In genomic region chr2:218282173-218282991, GRCh38 we compare ENCODE assay signal across 8 cellular contexts. TPM values are rescaled to one million over a fixed set of nuclear protein-coding genes. Genes with fewer than 3 reads are reported as not detected.
DNase-seq lines count a peak whose midpoint lies in the region; ATAC-seq and TF ChIP-seq lines count a peak whose summit lies in the region.

No MANE protein-coding gene starts in this region.

- peak overlapping the region; percentile 74 for H3K9ac ChIP-seq in muscle layer of colon (ENCODE audit: low read length)

- peaks cover 43% of the 10 kb centered on the region for H3K36me3 ChIP-seq in muscle layer of colon (ENCODE audit: insufficient read depth, low read length)
- H3K36me3 ChIP-seq in aorta (ENCODE audit: control insufficient read depth in 1 of 2, insufficient read depth in 2 of 2, low read length in 1 of 2) = peaks cover 0 to 21% of the 10 kb centered on the region in 2 donors

- H3K4me3 ChIP-seq in coronary artery = peak overlapping the region; percentile 26
- H3K4me3 ChIP-seq in muscle layer of colon (ENCODE audit: low read depth in 1 of 2, low read length in 2 of 2) = peak overlapping the region in 1 of 2 donors; percentile 25
- H3K4me3 ChIP-seq in aorta (ENCODE audit: low read length in 2 of 2) = no peak overlapping the region

- 6% methylated on average over 16 to 17 of the region's 17 CpGs for WGBS in aorta, 2 donors

- H3K27ac Mint-ChIP-seq in activated naive CD4-positive, alpha-beta T cell treated with anti-CD3 and anti-CD28 coated beads, Interleukin-2, amount 50 U/mL, for 72 hours = peak overlapping the region; percentile 47 to 90

- no peaks in the 10 kb centered on the region for H3K9me3 Mint-ChIP-seq in activated naive CD4-positive, alpha-beta T cell treated with anti-CD3 and anti-CD28 coated beads, Interleukin-2, amount 50 U/mL, for 72 hours

- no peak for TF ChIP-seq CTCF in coronary artery (IDR thresholded peaks at IDR 0.05)

- H3K36me3 Mint-ChIP-seq in activated naive CD4-positive, alpha-beta T cell treated with anti-CD3 and anti-CD28 coated beads, Interleukin-2, amount 50 U/mL, for 72 hours = no peaks in the 10 kb centered on the region

- no peak for DNase-seq in activated naive CD4-positive, alpha-beta T cell treated with anti-CD3 and anti-CD28 coated beads, Interleukin-2, amount 50 U/mL, for 72 hours (ENCODE audit: low spot score in 2 of 2)
- no peak for DNase-seq in activated naive CD4-positive, alpha-beta T cell (lab: John Stamatoyannopoulos, UW)
- DNase-seq in coronary artery (ENCODE audit: low spot score) (peak; percentile 83), aorta (peak; percentile 83 to 87), NCI-H226 (no peak), SHP77 treated with DMSO at 0.1 percent for 48 hours (lab: John Stamatoyannopoulos, UW) (no peak)
- no peak for DNase-seq in effector CD4-positive, alpha-beta T cell

- H3K9me3 ChIP-seq in muscle layer of colon (ENCODE audit: low read length) = no peaks in the 10 kb centered on the region
- H3K9me3 ChIP-seq in aorta (ENCODE audit: control insufficient read depth, low read length) = no peaks in the 10 kb centered on the region

- H3K27me3 ChIP-seq in muscle layer of colon (ENCODE audit: control insufficient read depth in 1 of 2, insufficient read depth in 2 of 2, low read length in 2 of 2) = no peaks in the 10 kb centered on the region
- no peaks in the 10 kb centered on the region for H3K27me3 ChIP-seq in aorta (ENCODE audit: control insufficient read depth in 1 of 2, insufficient read depth in 2 of 2, low read length in 1 of 2)

- H3K4me1 ChIP-seq in muscle layer of colon (ENCODE audit: insufficient read depth, low read length) (peaks cover 61% of the 10 kb centered on the region), aorta (ENCODE audit: control insufficient read depth in 1 of 2, insufficient read depth in 2 of 2, low read length in 2 of 2) (peaks cover 0 to 3% of the 10 kb centered on the region in 2 donors)

- no peak for ATAC-seq in activated naive CD4-positive, alpha-beta T cell treated with anti-CD3 and anti-CD28 coated beads, Interleukin-2, amount 50 U/mL, for 72 hours
- ATAC-seq in aorta (ENCODE audit: low FRiP score) = no peak

- intact Hi-C loops in aorta (cut with DNase I) = no loop called here

- peak overlapping the region; percentile 97 to 98 for H3K27ac ChIP-seq in coronary artery
- peak overlapping the region; percentile 74 for H3K27ac ChIP-seq in muscle layer of colon (ENCODE audit: low read depth, low read length)
- peak overlapping the region; percentile 71 to 86 for H3K27ac ChIP-seq in aorta (ENCODE audit: low read depth in 1 of 2, low read length in 2 of 2)

RNA-seq across cellular contexts. Expression of gene TMBIM1, which starts 9.9 kb away (rescaled TPM):
- 10 to 100 TPM; 46.1 to 47.5 TPM for total RNA-seq in activated naive CD4-positive, alpha-beta T cell treated with anti-CD3 and anti-CD28 coated beads, Interleukin-2, amount 50 U/mL, for 72 hours
- 100 to 1,000 TPM; 264 to 294 TPM for total RNA-seq in aorta
- 100 to 1,000 TPM; 100 to 159 TPM for polyA plus RNA-seq in aorta

RNA-seq across cellular contexts. Expression of gene PNKD, which starts 12.1 kb away (rescaled TPM):
- total RNA-seq in activated naive CD4-positive, alpha-beta T cell treated with anti-CD3 and anti-CD28 coated beads, Interleukin-2, amount 50 U/mL, for 72 hours = 10 to 100 TPM; 25.1 to 30.4 TPM
- 10 to 100 TPM; 26.9 to 40.2 TPM for total RNA-seq in aorta
- 100 to 1,000 TPM in 1 of 2 donors, 10 to 100 TPM in 1; 91.2 to 108 TPM for polyA plus RNA-seq in aorta

RNA-seq across cellular contexts. Expression of gene AAMP, which starts 12.4 kb away (rescaled TPM):
- 10 to 100 TPM; 67.7 to 68.4 TPM for total RNA-seq in activated naive CD4-positive, alpha-beta T cell treated with anti-CD3 and anti-CD28 coated beads, Interleukin-2, amount 50 U/mL, for 72 hours
- total RNA-seq in aorta = 10 to 100 TPM; 50.8 to 54.7 TPM
- 10 to 100 TPM; 59.2 to 80.9 TPM for polyA plus RNA-seq in aorta

RNA-seq across cellular contexts. Expression of gene GPBAR1, which starts 21.6 kb away (rescaled TPM):
- under 1 TPM; 0.46 to 0.88 TPM for total RNA-seq in activated naive CD4-positive, alpha-beta T cell treated with anti-CD3 and anti-CD28 coated beads, Interleukin-2, amount 50 U/mL, for 72 hours
- total RNA-seq in aorta = 1 to 10 TPM; 1.6 to 3.7 TPM
- polyA plus RNA-seq in aorta = 1 to 10 TPM in 1 of 2 donors, under 1 TPM in 1; 0.46 to 3.1 TPM

Comparison
In these comparisons a context has a peak if more than half of its experiments do, and no peak if none do; other contexts are left out.
1. DNase-seq: peak in coronary artery (single experiment) and aorta (2 of 2); none in activated naive CD4-positive, alpha-beta T cell treated with anti-CD3 and anti-CD28 coated beads, Interleukin-2, amount 50 U/mL, for 72 hours (0 of 2), activated naive CD4-positive, alpha-beta T cell (0 of 4), effector CD4-positive, alpha-beta T cell (single experiment), NCI-H226 (single experiment) and SHP77 treated with DMSO at 0.1 percent for 48 hours (single experiment).
2. RNA of gene TMBIM1, which starts 9.9 kb away (total RNA-seq): 264 to 294 TPM in aorta; 46.1 to 47.5 TPM in activated naive CD4-positive, alpha-beta T cell treated with anti-CD3 and anti-CD28 coated beads, Interleukin-2, amount 50 U/mL, for 72 hours; every median in the first group is over 4 times any median in the second.
3. Peak in every context shown above with its lines, with median percentiles within 50 percentile points of each other: H3K27ac ChIP-seq.